Comparison of ENCODE assay signal across 8 cellular contexts in genomic region chr2:60550151-60550983, GRCh38.
DNase-seq lines count a peak whose midpoint lies in the region; ATAC-seq lines count a peak whose summit lies in the region.

No MANE protein-coding gene starts in this region.

- DNase-seq in EL (peak; percentile 79), HUDEP-2 (lab: John Stamatoyannopoulos, UW; ENCODE audit: unreplicated experiment in 76 of 76) (peak in 73 of 76 experiments; percentile 18 to 87 (median 68)), NOMO-1 (lab: John Stamatoyannopoulos, UW; ENCODE audit: unreplicated experiment in 2 of 2) (peak; percentile 86 to 91), germinal center (ENCODE audit: low spot score) (peak; percentile 63), nucleus accumbens (lab: John Stamatoyannopoulos, UW) (peak in 53 of 56 donors; percentile 28 to 86 (median 69)), iPS-NIHi7 (ENCODE audit: extremely low spot score) (no peak)
- DNase-seq in activated naive CD4-positive, alpha-beta T cell treated with anti-CD3 and anti-CD28 coated beads, Interleukin-2, amount 50 U/mL, for 16 hours = peak; percentile 41

- peak; percentile 44 for ATAC-seq in GM21526 (IDR thresholded peaks at IDR 0.05; ENCODE audit: low FRiP score, unreplicated experiment)
